In genomic region chr10:26799342-26799741, GRCh38 we compare ENCODE assay signal across 11 cellular contexts.
DNase-seq lines count a peak whose midpoint lies in the region; ATAC-seq and TF ChIP-seq lines count a peak whose summit lies in the region.
"Had no signal": no experiment of that assay in that cellular context is flagged by ENCODE, and none has a peak within 500 bp of the region (broad histone marks: within the 10 kb centered on the region; RNA-seq: fewer than 3 reads in every experiment).

No MANE protein-coding gene starts in this region.

- no peak for TF ChIP-seq POLR2A in adrenal gland (IDR thresholded peaks at IDR 0.05)

- no peak for TF ChIP-seq CTCF in adrenal gland (IDR thresholded peaks at IDR 0.05)

- no peak for DNase-seq in stimulated activated naive CD8-positive, alpha-beta T cell treated with anti-CD3 and anti-CD28 coated beads, Interleukin-15, Interleukin-2, amounts not matched to agents 100 U/mL and 50 U/mL, for 24 hours
- DNase-seq in SHP77 treated with DMSO at 0.1 percent for 48 hours (lab: John Stamatoyannopoulos, UW) (peak; percentile 4), NCI-H446 treated with DMSO at 0.1 percent for 48 hours (lab: John Stamatoyannopoulos, UW) (no peak), adrenal gland (no peak)
- DNase-seq in activated effector memory CD4-positive, alpha-beta T cell treated with Interleukin-2 at 50 U/mL for 16 hours, result no peak
- DNase-seq: Caco-2; effector CD8-positive, alpha-beta T cell; right cardiac atrium had no signal

- H3K4me3 Mint-ChIP-seq in stimulated activated naive CD8-positive, alpha-beta T cell treated with anti-CD3 and anti-CD28 coated beads, Interleukin-15, Interleukin-2, amounts not matched to agents 100 ng/mL and 50 ng/mL, for 24 hours, result no peak overlapping the region

- no peak overlapping the region for H3K27ac ChIP-seq in adrenal gland

- H3K27me3 ChIP-seq in adrenal gland, result no peaks in the 10 kb centered on the region

- H3K4me3 ChIP-seq in adrenal gland, result no peak overlapping the region

- ATAC-seq in stimulated activated naive CD8-positive, alpha-beta T cell treated with anti-CD3 and anti-CD28 coated beads, Interleukin-15, Interleukin-2, amounts not matched to agents 100 U/mL and 50 U/mL, for 24 hours, result no peak
- ATAC-seq in HG02759 (IDR thresholded peaks at IDR 0.05; ENCODE audit: unreplicated experiment) (peak; percentile 65), SK-N-SH treated with all-trans-retinoic acid at 6 μM for 48 hours (no peak)
- ATAC-seq: right cardiac atrium had no signal

- H3K9me3 Mint-ChIP-seq in stimulated activated naive CD8-positive, alpha-beta T cell treated with anti-CD3 and anti-CD28 coated beads, Interleukin-15, Interleukin-2, amounts not matched to agents 100 ng/mL and 50 ng/mL, for 24 hours, result no peaks in the 10 kb centered on the region

- H3K27ac Mint-ChIP-seq in stimulated activated naive CD8-positive, alpha-beta T cell treated with anti-CD3 and anti-CD28 coated beads, Interleukin-15, Interleukin-2, amounts not matched to agents 100 ng/mL and 50 ng/mL, for 24 hours, result peak overlapping the region; percentile 69

- peaks cover 0 to 10% (median 0%) of the 10 kb centered on the region in 3 donors for H3K9me3 ChIP-seq in adrenal gland (replicated peaks in 1 of 3)

- H3K4me1 ChIP-seq in adrenal gland (replicated peaks in 1 of 2), result peaks cover 0 to 9% of the 10 kb centered on the region in 2 donors

- H3K27me3 Mint-ChIP-seq in stimulated activated naive CD8-positive, alpha-beta T cell treated with anti-CD3 and anti-CD28 coated beads, Interleukin-15, Interleukin-2, amounts not matched to agents 100 ng/mL and 50 ng/mL, for 24 hours, result no peaks in the 10 kb centered on the region

- WGBS in adrenal gland, 4 donors, result 57 to 62% (median 61%) methylated on average over 4 of the region's 4 CpGs

- peaks cover 30% of the 10 kb centered on the region for H3K36me3 Mint-ChIP-seq in stimulated activated naive CD8-positive, alpha-beta T cell treated with anti-CD3 and anti-CD28 coated beads, Interleukin-15, Interleukin-2, amounts not matched to agents 100 ng/mL and 50 ng/mL, for 24 hours (ENCODE audit: low read depth)

- intact Hi-C loops in adrenal gland (cut with DNase I), result no loop called here

- H3K4me1 Mint-ChIP-seq in stimulated activated naive CD8-positive, alpha-beta T cell treated with anti-CD3 and anti-CD28 coated beads, Interleukin-15, Interleukin-2, amounts not matched to agents 100 ng/mL and 50 ng/mL, for 24 hours (ENCODE audit: low read depth), result peaks cover 71% of the 10 kb centered on the region

- no peaks in the 10 kb centered on the region for H3K36me3 ChIP-seq in adrenal gland (replicated peaks in 1 of 2)

TF ChIP-seq in SK-N-SH treated with all-trans-retinoic acid at 6 μM for 48 hours, 23 proteins besides CTCF, POLR2A, EP300 and RAD21:
- no peak for TF ChIP-seq ISL1 (CRISPR knock-in tag; IDR thresholded peaks at IDR 0.05)
- no peak for TF ChIP-seq ESRRG (CRISPR knock-in tag; IDR thresholded peaks at IDR 0.05)
- TF ChIP-seq, protein P1, sequence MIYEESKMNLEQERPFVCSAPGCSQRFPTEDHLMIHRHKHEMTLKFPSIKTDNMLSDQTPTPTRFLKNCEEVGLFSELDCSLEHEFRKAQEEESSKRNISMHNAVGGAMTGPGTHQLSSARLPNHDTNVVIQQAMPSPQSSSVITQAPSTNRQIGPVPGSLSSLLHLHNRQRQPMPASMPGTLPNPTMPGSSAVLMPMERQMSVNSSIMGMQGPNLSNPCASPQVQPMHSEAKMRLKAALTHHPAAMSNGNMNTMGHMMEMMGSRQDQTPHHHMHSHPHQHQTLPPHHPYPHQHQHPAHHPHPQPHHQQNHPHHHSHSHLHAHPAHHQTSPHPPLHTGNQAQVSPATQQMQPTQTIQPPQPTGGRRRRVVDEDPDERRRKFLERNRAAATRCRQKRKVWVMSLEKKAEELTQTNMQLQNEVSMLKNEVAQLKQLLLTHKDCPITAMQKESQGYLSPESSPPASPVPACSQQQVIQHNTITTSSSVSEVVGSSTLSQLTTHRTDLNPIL (CRISPR knock-in tag; IDR thresholded peaks at IDR 0.05; ENCODE audit: low read depth), result no peak
- TF ChIP-seq SNAI2 (CRISPR knock-in tag; IDR thresholded peaks at IDR 0.05), result no peak
- TF ChIP-seq TCF4 (CRISPR knock-in tag; IDR thresholded peaks at IDR 0.05; ENCODE audit: borderline replicate concordance), result no peak
- no peak for TF ChIP-seq OSR1 (CRISPR knock-in tag; IDR thresholded peaks at IDR 0.05)
- no peak for TF ChIP-seq TOX (CRISPR knock-in tag; IDR thresholded peaks at IDR 0.05; ENCODE audit: borderline replicate concordance)
